In genomic region chr9:137236238-137236935, GRCh38 we compare ENCODE assay signal across 8 cellular contexts. TPM values are rescaled to one million over a fixed set of nuclear protein-coding genes. Genes with fewer than 3 reads are reported as not detected.
DNase-seq lines count a peak whose midpoint lies in the region; ATAC-seq and TF ChIP-seq lines count a peak whose summit lies in the region.

No MANE protein-coding gene starts in this region.

- ATAC-seq in RWPE2 (ENCODE audit: low read depth) (peak; percentile 37), HG02852 (IDR thresholded peaks at IDR 0.05; ENCODE audit: unreplicated experiment) (no peak)

- H3K27ac ChIP-seq in RWPE2 (ENCODE audit: poor library complexity, severe bottlenecking): no peak overlapping the region

- peak; percentile 91 for DNase-seq in GM12865 (ENCODE audit: low read depth)
- DNase-seq in M059J (ENCODE audit: low read depth): peak; percentile 64
- DNase-seq in RWPE2 (ENCODE audit: low spot score): no peak
- peak; percentile 85 for DNase-seq in activated T-helper 9 cell treated with anti-CD3 and anti-CD28 coated beads, Interleukin-2, amount 50 U/mL, for 16 hours (ENCODE audit: low read depth)
- DNase-seq in fibroblast of villous mesenchyme (ENCODE audit: low read depth): peak; percentile 72
- peak; percentile 69 for DNase-seq in occipital lobe (lab: John Stamatoyannopoulos, UW)
- DNase-seq in superior temporal gyrus (ENCODE audit: extremely low spot score): peak; percentile 73

- H3K36me3 ChIP-seq in RWPE2 (ENCODE audit: low read depth): no peaks in the 10 kb centered on the region

- no peaks in the 10 kb centered on the region for H3K9me3 ChIP-seq in RWPE2 (ENCODE audit: severe bottlenecking)

- no peak overlapping the region for H3K4me3 ChIP-seq in GM12865 (ENCODE audit: low read depth, low read length)
- H3K4me3 ChIP-seq in RWPE2 (ENCODE audit: severe bottlenecking): no peak overlapping the region
- H3K4me3 ChIP-seq in fibroblast of villous mesenchyme (ENCODE audit: low read depth, low read length): no peak overlapping the region

- no peaks in the 10 kb centered on the region for H3K4me1 ChIP-seq in RWPE2 (ENCODE audit: insufficient read depth, poor library complexity, severe bottlenecking)

- TF ChIP-seq CTCF in GM12865 (IDR thresholded peaks at IDR 0.05; ENCODE audit: insufficient read depth, low read depth, low read length, missing control alignments) (peak; percentile 98), RWPE2 (IDR thresholded peaks at IDR 0.05; ENCODE audit: poor library complexity, severe bottlenecking) (peak; percentile 97), fibroblast of villous mesenchyme (IDR thresholded peaks at IDR 0.05; ENCODE audit: insufficient read depth, low read depth, low read length) (peak; percentile 98)

- H3K27me3 ChIP-seq in RWPE2 (ENCODE audit: insufficient read depth, poor library complexity, severe bottlenecking): peaks cover 4% of the 10 kb centered on the region

RNA-seq across cellular contexts. Expression of gene TUBB4B, which starts 4.7 kb away (rescaled TPM):
- total RNA-seq in M059J (2014; rRNA removed; shearing (Covaris generic)): 273 and 381 TPM in 2 replicates
- total RNA-seq in fibroblast of villous mesenchyme: 151 and 218 TPM in 2 replicates
- 68.9 TPM for total RNA-seq in occipital lobe

RNA-seq across cellular contexts. Expression of gene SLC34A3, which starts 5.7 kb away (rescaled TPM):
- total RNA-seq in M059J (2014; rRNA removed; shearing (Covaris generic)): 0.10 TPM in 1 of 2 replicates, not detected in the other
- under 0.01 TPM in 1 of 2 replicates, not detected in the other for total RNA-seq in fibroblast of villous mesenchyme
- total RNA-seq in occipital lobe: 0.16 TPM

RNA-seq across cellular contexts. Expression of gene RNF224, which starts 9.1 kb away (rescaled TPM):
- total RNA-seq in M059J (2014; rRNA removed; shearing (Covaris generic)): not detected in 2 replicates
- total RNA-seq in fibroblast of villous mesenchyme (not detected in 2 replicates), occipital lobe (not detected)

RNA-seq across cellular contexts. Expression of gene CYSRT1, which starts 11.4 kb away (rescaled TPM):
- total RNA-seq in M059J (2014; rRNA removed; shearing (Covaris generic)): 0.44 and 1.0 TPM in 2 replicates
- total RNA-seq in fibroblast of villous mesenchyme (under 0.01 and 0.64 TPM in 2 replicates), occipital lobe (not detected)

RNA-seq across cellular contexts. Expression of gene RNF208, which starts 14.3 kb away (rescaled TPM):
- 0.39 TPM in 1 of 2 replicates, not detected in the other for total RNA-seq in M059J (2014; rRNA removed; shearing (Covaris generic))
- under 0.01 TPM in 1 of 2 replicates, not detected in the other for total RNA-seq in fibroblast of villous mesenchyme
- 1.4 TPM for total RNA-seq in occipital lobe
